In the genomic region with DNA sequence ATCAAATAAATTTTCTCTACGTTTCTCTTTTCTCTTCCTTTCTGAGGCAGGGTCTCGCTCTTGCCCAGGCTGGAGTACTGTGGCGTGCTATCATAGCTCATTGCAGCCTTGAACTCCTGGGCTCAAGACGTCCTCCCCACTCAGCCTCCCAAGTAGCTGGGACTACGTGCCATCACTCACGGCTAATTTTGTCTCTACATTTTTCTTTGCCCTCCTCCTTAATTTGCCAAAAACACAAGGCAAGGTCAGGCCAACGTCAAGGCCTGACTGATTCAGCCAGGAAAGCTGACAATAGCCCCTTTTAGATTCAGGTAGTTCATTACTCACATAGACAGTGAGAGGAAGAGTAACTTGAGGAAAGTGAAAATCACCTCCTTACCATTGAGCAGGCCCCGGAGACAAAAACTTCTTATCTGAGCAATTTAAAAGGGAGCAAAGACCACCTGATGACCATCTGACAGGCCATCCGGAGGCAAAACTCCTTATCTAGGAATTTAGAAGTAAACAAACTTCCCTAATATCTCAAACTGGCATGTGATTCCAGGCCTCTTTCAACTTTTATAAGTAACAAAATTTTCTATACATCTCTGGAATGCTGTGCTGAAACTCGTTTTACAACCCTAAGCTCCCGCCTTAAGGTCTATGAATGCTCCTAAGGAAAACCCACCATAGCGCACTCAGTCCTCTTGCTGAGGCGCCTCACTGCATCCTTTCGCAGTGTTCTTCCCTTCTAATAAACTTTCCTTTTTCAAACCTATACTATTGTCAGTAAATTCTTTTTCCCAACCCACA, we compare ENCODE assay signal across 15 cellular contexts. TPM values are rescaled to one million over a fixed set of nuclear protein-coding genes. Genes with fewer than 3 reads are reported as not detected.
DNase-seq lines count a peak whose midpoint lies in the region; ATAC-seq and TF ChIP-seq lines count a peak whose summit lies in the region.
"Had no signal": no experiment of that assay in that cellular context is flagged by ENCODE, and none has a peak within 500 bp of the region (broad histone marks: within the 10 kb centered on the region; RNA-seq: fewer than 3 reads in every experiment).

No MANE protein-coding gene starts in this region.

- no peaks in the 10 kb centered on the region for H3K9me2 ChIP-seq in hepatocyte (replicated peaks; ENCODE audit: insufficient read depth)

- intact Hi-C loops in Caco-2 (cut with micrococcal nuclease; ENCODE audit: unreplicated experiment), result loop anchor here (2.0 to 5.0 kb wide), 3 partner anchors 42 to 134 kb away; partner anchors contain the start of genes MAPK14 and SRPK1
- intact Hi-C loops in CD8-positive, alpha-beta T cell (cut with DNase I, micrococcal nuclease), result no loop called here
- intact Hi-C loops in activated naive CD4-positive, alpha-beta T cell treated with anti-CD3 and anti-CD28 coated beads for 36 hours (cut with micrococcal nuclease), result no loop called here

- no peaks in the 10 kb centered on the region for H3K36me3 ChIP-seq in Caco-2 (ENCODE audit: control insufficient read depth, insufficient read depth, low read length)
- H3K36me3 ChIP-seq in hepatocyte (replicated peaks; ENCODE audit: insufficient read depth, low read depth), result no peaks in the 10 kb centered on the region
- no peaks in the 10 kb centered on the region for H3K36me3 ChIP-seq in CD8-positive, alpha-beta T cell (ENCODE audit: insufficient read depth, low read length)
- H3K36me3 ChIP-seq: BLaER1, HAP-1 had no signal

- CTCF ChIA-PET in Caco-2 (lab: Charles Lee), result no interaction called here
- CTCF ChIA-PET in CD8-positive, alpha-beta T cell (lab: Charles Lee), result interaction anchor here (0.6 kb wide), 1 partner anchor 222 kb away, joined by 4 read pairs; no protein-coding TSS in a partner anchor
- CTCF ChIA-PET in activated naive CD4-positive, alpha-beta T cell treated with anti-CD3 and anti-CD28 coated beads for 36 hours (lab: Charles Lee), result interaction anchor here (0.6 kb wide), 1 partner anchor 281 kb away, joined by 3 read pairs; no protein-coding TSS in a partner anchor

- no peak for TF ChIP-seq CTCF in Caco-2 (IDR thresholded peaks at IDR 0.05; ENCODE audit: insufficient read depth in 1 of 2, low read depth in 1 of 2, low read length in 1 of 2, severe bottlenecking in 1 of 2, unreplicated experiment in 1 of 2)
- no peak for TF ChIP-seq CTCF in hepatocyte (IDR thresholded peaks at IDR 0.05; ENCODE audit: poor library complexity)
- TF ChIP-seq CTCF in mesothelial cell of epicardium (IDR thresholded peaks at IDR 0.05; ENCODE audit: unreplicated experiment), result no peak
- no peak for TF ChIP-seq CTCF in CD8-positive, alpha-beta T cell (IDR thresholded peaks at IDR 0.05)

- H2AFZ ChIP-seq in hepatocyte, result peak overlapping the region; percentile 30

- H4K20me1 ChIP-seq in hepatocyte (ENCODE audit: insufficient read depth, poor library complexity, severe bottlenecking), result no peaks in the 10 kb centered on the region
- H4K20me1 ChIP-seq: BLaER1 had no signal

- H3K4me1 ChIP-seq in Caco-2 (peaks cover 71% of the 10 kb centered on the region), hepatocyte (ENCODE audit: insufficient read depth) (peaks cover 4% of the 10 kb centered on the region)
- H3K4me1 ChIP-seq in CD8-positive, alpha-beta T cell (ENCODE audit: insufficient read depth, low read length), result no peaks in the 10 kb centered on the region
- H3K4me1 ChIP-seq: BLaER1, HAP-1 had no signal

- WGBS in hepatocyte (ENCODE audit: low lambda C conversion rate, missing lambda C conversion rate), result 56% methylated on average over 14 of the region's 14 CpGs

- H3K79me2 ChIP-seq in hepatocyte, result no peaks in the 10 kb centered on the region

- H3K4me1 Mint-ChIP-seq in Caco-2 (ENCODE audit: low read depth, unreplicated experiment), result peaks cover 44% of the 10 kb centered on the region
- H3K4me1 Mint-ChIP-seq in mesothelial cell of epicardium, result peaks cover 18% of the 10 kb centered on the region
- H3K4me1 Mint-ChIP-seq in CD8-positive, alpha-beta T cell (ENCODE audit: low read depth), result no peaks in the 10 kb centered on the region
- no peaks in the 10 kb centered on the region for H3K4me1 Mint-ChIP-seq in activated naive CD4-positive, alpha-beta T cell treated with anti-CD3 and anti-CD28 coated beads for 36 hours (ENCODE audit: low read depth)
- H3K4me1 Mint-ChIP-seq: CD8-positive, alpha-beta memory T cell had no signal

- no peak for ATAC-seq in CD8-positive, alpha-beta T cell

- H3K27ac Mint-ChIP-seq in Caco-2 (ENCODE audit: unreplicated experiment), result peak overlapping the region; percentile 73
- H3K27ac Mint-ChIP-seq in mesothelial cell of epicardium, result peak overlapping the region; percentile 93
- no peak overlapping the region for H3K27ac Mint-ChIP-seq in CD8-positive, alpha-beta T cell
- H3K27ac Mint-ChIP-seq in activated naive CD4-positive, alpha-beta T cell treated with anti-CD3 and anti-CD28 coated beads for 36 hours, result no peak overlapping the region
- H3K27ac Mint-ChIP-seq: CD8-positive, alpha-beta memory T cell; IgD-negative memory B cell had no signal

- H3K4me2 ChIP-seq in hepatocyte, result peak overlapping the region; percentile 32
- H3K4me2 ChIP-seq: BLaER1 had no signal

- H3K4me3 ChIP-seq in Caco-2 (ENCODE audit: low read depth, low read length), result no peak overlapping the region
- H3K4me3 ChIP-seq in hepatocyte, result no peak overlapping the region
- no peak overlapping the region for H3K4me3 ChIP-seq in CD8-positive, alpha-beta T cell (ENCODE audit: low read depth, low read length)
- H3K4me3 ChIP-seq: BLaER1, HAP-1 had no signal

- TSS peak; percentile 84 for BruUV-seq in Caco-2 (replicated peaks; lab: Mats Ljungman, UMichigan)

- no peaks in the 10 kb centered on the region for H3K27me3 ChIP-seq in Caco-2 (replicated peaks; ENCODE audit: control insufficient read depth, insufficient read depth, low read length)
- no peaks in the 10 kb centered on the region for H3K27me3 ChIP-seq in hepatocyte
- no peaks in the 10 kb centered on the region for H3K27me3 ChIP-seq in CD8-positive, alpha-beta T cell (ENCODE audit: insufficient read depth, low read length)
- H3K27me3 ChIP-seq: BLaER1 had no signal

- H3K4me3 Mint-ChIP-seq in Caco-2 (ENCODE audit: unreplicated experiment), result peak overlapping the region; percentile 34
- H3K4me3 Mint-ChIP-seq in mesothelial cell of epicardium, result no peak overlapping the region
- H3K4me3 Mint-ChIP-seq in CD8-positive, alpha-beta T cell, result no peak overlapping the region
- no peak overlapping the region for H3K4me3 Mint-ChIP-seq in activated naive CD4-positive, alpha-beta T cell treated with anti-CD3 and anti-CD28 coated beads for 36 hours
- H3K4me3 Mint-ChIP-seq: CD8-positive, alpha-beta memory T cell; IgD-negative memory B cell had no signal

- no peaks in the 10 kb centered on the region for H3K9me3 Mint-ChIP-seq in Caco-2 (ENCODE audit: unreplicated experiment)
- no peaks in the 10 kb centered on the region for H3K9me3 Mint-ChIP-seq in mesothelial cell of epicardium
- H3K9me3 Mint-ChIP-seq in CD8-positive, alpha-beta T cell, result no peaks in the 10 kb centered on the region
- H3K9me3 Mint-ChIP-seq in activated naive CD4-positive, alpha-beta T cell treated with anti-CD3 and anti-CD28 coated beads for 36 hours, result no peaks in the 10 kb centered on the region
- H3K9me3 Mint-ChIP-seq: CD8-positive, alpha-beta memory T cell had no signal

- DNase-seq in Caco-2 (peak; percentile 69 to 73), hepatocyte (ENCODE audit: low spot score) (no peak), mesothelial cell of epicardium (ENCODE audit: low spot score in 2 of 2, unreplicated experiment in 2 of 2) (no peak), C1 segment of cervical spinal cord (lab: John Stamatoyannopoulos, UW) (no peak), DMS53 (lab: John Stamatoyannopoulos, UW) (no peak)
- DNase-seq in CD8-positive, alpha-beta T cell, result no peak
- no peak for DNase-seq in activated naive CD4-positive, alpha-beta T cell treated with anti-CD3 and anti-CD28 coated beads for 36 hours
- DNase-seq: 8988T; CD8-positive, alpha-beta memory T cell; DND-41; EL; KBM-7 had no signal

- POLR2A ChIA-PET in Caco-2 (lab: Charles Lee), result interaction anchor here (0.6 to 1.1 kb wide), 2 partner anchors 42 to 65 kb away, joined by 4 to 9 read pairs; no protein-coding TSS in a partner anchor
- POLR2A ChIA-PET in CD8-positive, alpha-beta T cell (lab: Charles Lee), result interaction anchor here (0.6 kb wide), 1 partner anchor 192 kb away, joined by 6 read pairs; no protein-coding TSS in a partner anchor

- no peaks in the 10 kb centered on the region for H3K9me3 ChIP-seq in Caco-2
- H3K9me3 ChIP-seq in hepatocyte (ENCODE audit: low read depth), result no peaks in the 10 kb centered on the region
- no peaks in the 10 kb centered on the region for H3K9me3 ChIP-seq in CD8-positive, alpha-beta T cell (ENCODE audit: low read length)
- H3K9me3 ChIP-seq: BLaER1, HAP-1 had no signal

- H3K27me3 Mint-ChIP-seq in Caco-2 (ENCODE audit: insufficient read depth, unreplicated experiment) (no peaks in the 10 kb centered on the region), mesothelial cell of epicardium (ENCODE audit: low read depth) (no peaks in the 10 kb centered on the region)
- H3K27me3 Mint-ChIP-seq in CD8-positive, alpha-beta T cell (ENCODE audit: low read depth), result peaks cover 23% of the 10 kb centered on the region
- peaks cover 16% of the 10 kb centered on the region for H3K27me3 Mint-ChIP-seq in activated naive CD4-positive, alpha-beta T cell treated with anti-CD3 and anti-CD28 coated beads for 36 hours (ENCODE audit: low read depth)

- H3K27ac ChIP-seq in hepatocyte, result peak overlapping the region; percentile 54
- no peak overlapping the region for H3K27ac ChIP-seq in CD8-positive, alpha-beta T cell (ENCODE audit: low read depth, low read length)
- H3K27ac ChIP-seq: BLaER1 had no signal

- H3K36me3 Mint-ChIP-seq in Caco-2 (ENCODE audit: insufficient read depth, unreplicated experiment), result no peaks in the 10 kb centered on the region
- no peaks in the 10 kb centered on the region for H3K36me3 Mint-ChIP-seq in mesothelial cell of epicardium
- H3K36me3 Mint-ChIP-seq in CD8-positive, alpha-beta T cell, result no peaks in the 10 kb centered on the region
- no peaks in the 10 kb centered on the region for H3K36me3 Mint-ChIP-seq in activated naive CD4-positive, alpha-beta T cell treated with anti-CD3 and anti-CD28 coated beads for 36 hours (ENCODE audit: low read depth)
- H3K36me3 Mint-ChIP-seq: CD8-positive, alpha-beta memory T cell; IgD-negative memory B cell had no signal

RNA-seq across cellular contexts. Expression of gene SRPK1, which starts 42.1 kb away (rescaled TPM):
- total RNA-seq in Caco-2 (2022), result 114 and 124 TPM in 2 replicates
- 63.9 and 69.4 TPM in 2 replicates for total RNA-seq in hepatocyte
- polyA plus RNA-seq in hepatocyte, result 39.3 and 48.0 TPM in 2 replicates
- 70.2 to 71.9 TPM (median 71.0 TPM) in 3 replicates for total RNA-seq in mesothelial cell of epicardium
- 10 to 100 TPM; 21.0 to 22.7 TPM for total RNA-seq in CD8-positive, alpha-beta T cell
- total RNA-seq in activated naive CD4-positive, alpha-beta T cell treated with anti-CD3 and anti-CD28 coated beads for 36 hours, result 100 to 1,000 TPM; 126 to 127 TPM

Comparison
In these comparisons a context has a peak if more than half of its experiments do, and no peak if none do; other contexts are left out.
1. DNase-seq: peak in Caco-2 (2 of 2); none in hepatocyte (single experiment), mesothelial cell of epicardium (0 of 2), C1 segment of cervical spinal cord (0 of 14), CD8-positive, alpha-beta T cell (0 of 7), activated naive CD4-positive, alpha-beta T cell treated with anti-CD3 and anti-CD28 coated beads for 36 hours (single experiment) and DMS53 (single experiment).
2. H3K27ac Mint-ChIP-seq: peak in Caco-2 (single experiment) and mesothelial cell of epicardium (single experiment); none in CD8-positive, alpha-beta T cell (single experiment) and activated naive CD4-positive, alpha-beta T cell treated with anti-CD3 and anti-CD28 coated beads for 36 hours (single experiment).